15 cellular contexts compared by ENCODE assay signal in genomic region chr3:9098716-9099675, GRCh38.
A peak's percentile ranks its signal among the peaks of the same experiment; 100 is the strongest.
DNase-seq lines count a peak whose midpoint lies in the region; ATAC-seq, FAIRE-seq and TF ChIP-seq lines count a peak whose summit lies in the region.
"Had no signal": no experiment of that assay in that cellular context is flagged by ENCODE, and none has a peak within 500 bp of the region (broad histone marks: within the 10 kb centered on the region; RNA-seq: fewer than 3 reads in every experiment).

No MANE protein-coding gene starts in this region.

- no peak overlapping the region for H3K4me3 Mint-ChIP-seq in mesothelial cell of epicardium
- H3K4me3 Mint-ChIP-seq in activated CD8-positive, alpha-beta T cell treated with anti-CD3 and anti-CD28 coated beads for 36 hours, result no peak overlapping the region
- H3K4me3 Mint-ChIP-seq: activated T-cell treated with anti-CD3 and anti-CD28 coated beads, Interleukin-2, amount 50 U/mL, for 72 hours; memory B cell; stimulated activated naive B cell treated with anti-CD40 and anti-IgM and Interleukin-4, amounts not matched to agents 10 μg/mL and 1 μg/mL and 100 μg/mL, for 72 hours had no signal

- ATAC-seq in activated CD8-positive, alpha-beta T cell treated with anti-CD3 and anti-CD28 coated beads for 36 hours, result no peak
- ATAC-seq: activated T-cell treated with anti-CD3 and anti-CD28 coated beads, Interleukin-2, amount 50 U/mL, for 72 hours; body of pancreas; stimulated activated naive B cell treated with anti-CD40 and anti-IgM and Interleukin-4, amounts not matched to agents 10 μg/mL and 1 μg/mL and 100 μg/mL, for 72 hours had no signal

- CTCF ChIA-PET in activated CD8-positive, alpha-beta T cell treated with anti-CD3 and anti-CD28 coated beads for 36 hours (lab: Charles Lee), result no interaction called here

- no peak overlapping the region for H3K4me3 ChIP-seq in bronchial epithelial cell (ENCODE audit: low read depth, low read length)
- H3K4me3 ChIP-seq: body of pancreas had no signal

- H3K27me3 ChIP-seq in bronchial epithelial cell (ENCODE audit: control insufficient read depth, insufficient read depth, low read length), result no peaks in the 10 kb centered on the region
- H3K27me3 ChIP-seq: body of pancreas had no signal

- intact Hi-C loops in activated CD8-positive, alpha-beta T cell treated with anti-CD3 and anti-CD28 coated beads for 36 hours (cut with micrococcal nuclease), result no loop called here

- POLR2A ChIA-PET in activated CD8-positive, alpha-beta T cell treated with anti-CD3 and anti-CD28 coated beads for 36 hours (lab: Charles Lee), result no interaction called here

- H3K27ac Mint-ChIP-seq in mesothelial cell of epicardium, result peak overlapping the region; percentile 53
- no peak overlapping the region for H3K27ac Mint-ChIP-seq in activated CD8-positive, alpha-beta T cell treated with anti-CD3 and anti-CD28 coated beads for 36 hours
- H3K27ac Mint-ChIP-seq: activated T-cell treated with anti-CD3 and anti-CD28 coated beads, Interleukin-2, amount 50 U/mL, for 72 hours; memory B cell; stimulated activated naive B cell treated with anti-CD40 and anti-IgM and Interleukin-4, amounts not matched to agents 10 μg/mL and 1 μg/mL and 100 μg/mL, for 72 hours had no signal

- H3K4me1 Mint-ChIP-seq in mesothelial cell of epicardium, result peaks cover 30% of the 10 kb centered on the region
- no peaks in the 10 kb centered on the region for H3K4me1 Mint-ChIP-seq in activated CD8-positive, alpha-beta T cell treated with anti-CD3 and anti-CD28 coated beads for 36 hours (ENCODE audit: low read depth)
- H3K4me1 Mint-ChIP-seq: memory B cell had no signal

- no peak for FAIRE-seq in bronchial epithelial cell (lab: Jason Lieb, UNC)
- FAIRE-seq: endometrium had no signal

- no peaks in the 10 kb centered on the region for H3K27me3 Mint-ChIP-seq in mesothelial cell of epicardium (ENCODE audit: low read depth)
- no peaks in the 10 kb centered on the region for H3K27me3 Mint-ChIP-seq in activated CD8-positive, alpha-beta T cell treated with anti-CD3 and anti-CD28 coated beads for 36 hours

- DNase-seq in Ammon's horn (ENCODE audit: low spot score) (peak; percentile 89), NCI-H1417 (lab: John Stamatoyannopoulos, UW) (peak in 2 of 3 experiments; percentile 62 to 91), bronchial epithelial cell (ENCODE audit: low read depth) (peak; percentile 20), mesothelial cell of epicardium (ENCODE audit: low spot score in 2 of 2, unreplicated experiment in 2 of 2) (peak; percentile 43 to 63), amniotic stem cell (lab: John Stamatoyannopoulos, UW) (no peak), HCEC 1CT (no peak)
- no peak for DNase-seq in activated CD8-positive, alpha-beta T cell treated with anti-CD3 and anti-CD28 coated beads for 36 hours
- no peak for DNase-seq in activated naive CD4-positive, alpha-beta T cell treated with anti-CD3 and anti-CD28 coated beads, Interleukin-2, amount 50 U/mL, for 16 hours
- DNase-seq: activated CD4-positive, alpha-beta T cell treated with anti-CD3 and anti-CD28 coated beads for 1 hour; activated T-cell treated with anti-CD3 and anti-CD28 coated beads, Interleukin-2, amount 50 U/mL, for 72 hours; stimulated activated CD4-positive, alpha-beta T cell treated with anti-CD3 and anti-CD28 coated beads, Interleukin-4, amount 100 ng/mL, for 1 hour; stimulated activated naive B cell treated with anti-CD40 and anti-IgM and Interleukin-4, amounts not matched to agents 10 μg/mL and 1 μg/mL and 100 μg/mL, for 72 hours had no signal

- TF ChIP-seq CTCF in bronchial epithelial cell (IDR thresholded peaks at IDR 0.05; ENCODE audit: insufficient read depth, low read length, severe bottlenecking) (no peak), mesothelial cell of epicardium (IDR thresholded peaks at IDR 0.05; ENCODE audit: unreplicated experiment) (no peak)
- TF ChIP-seq CTCF in activated CD8-positive, alpha-beta T cell treated with anti-CD3 and anti-CD28 coated beads for 36 hours (IDR thresholded peaks at IDR 0.05), result no peak

- peaks cover 6% of the 10 kb centered on the region for H3K36me3 ChIP-seq in bronchial epithelial cell (ENCODE audit: control insufficient read depth, insufficient read depth, low read length)

- peaks cover 7% of the 10 kb centered on the region for H3K36me3 Mint-ChIP-seq in mesothelial cell of epicardium
- H3K36me3 Mint-ChIP-seq in activated CD8-positive, alpha-beta T cell treated with anti-CD3 and anti-CD28 coated beads for 36 hours (ENCODE audit: low read depth), result no peaks in the 10 kb centered on the region
- H3K36me3 Mint-ChIP-seq: memory B cell; stimulated activated naive B cell treated with anti-CD40 and anti-IgM and Interleukin-4, amounts not matched to agents 10 μg/mL and 1 μg/mL and 100 μg/mL, for 72 hours had no signal

- no peaks in the 10 kb centered on the region for H3K9me3 Mint-ChIP-seq in mesothelial cell of epicardium
- no peaks in the 10 kb centered on the region for H3K9me3 Mint-ChIP-seq in activated CD8-positive, alpha-beta T cell treated with anti-CD3 and anti-CD28 coated beads for 36 hours
- H3K9me3 Mint-ChIP-seq: activated T-cell treated with anti-CD3 and anti-CD28 coated beads, Interleukin-2, amount 50 U/mL, for 72 hours; memory B cell; stimulated activated naive B cell treated with anti-CD40 and anti-IgM and Interleukin-4, amounts not matched to agents 10 μg/mL and 1 μg/mL and 100 μg/mL, for 72 hours had no signal

Comparison
In these comparisons a context has a peak if more than half of its experiments do, and no peak if none do; other contexts are left out.
1. DNase-seq: peak in Ammon's horn (single experiment), NCI-H1417 (2 of 3), bronchial epithelial cell (single experiment) and mesothelial cell of epicardium (2 of 2); none in activated CD8-positive, alpha-beta T cell treated with anti-CD3 and anti-CD28 coated beads for 36 hours (single experiment), activated naive CD4-positive, alpha-beta T cell treated with anti-CD3 and anti-CD28 coated beads, Interleukin-2, amount 50 U/mL, for 16 hours (single experiment), amniotic stem cell (single experiment) and HCEC 1CT (single experiment).